In the genomic region with DNA sequence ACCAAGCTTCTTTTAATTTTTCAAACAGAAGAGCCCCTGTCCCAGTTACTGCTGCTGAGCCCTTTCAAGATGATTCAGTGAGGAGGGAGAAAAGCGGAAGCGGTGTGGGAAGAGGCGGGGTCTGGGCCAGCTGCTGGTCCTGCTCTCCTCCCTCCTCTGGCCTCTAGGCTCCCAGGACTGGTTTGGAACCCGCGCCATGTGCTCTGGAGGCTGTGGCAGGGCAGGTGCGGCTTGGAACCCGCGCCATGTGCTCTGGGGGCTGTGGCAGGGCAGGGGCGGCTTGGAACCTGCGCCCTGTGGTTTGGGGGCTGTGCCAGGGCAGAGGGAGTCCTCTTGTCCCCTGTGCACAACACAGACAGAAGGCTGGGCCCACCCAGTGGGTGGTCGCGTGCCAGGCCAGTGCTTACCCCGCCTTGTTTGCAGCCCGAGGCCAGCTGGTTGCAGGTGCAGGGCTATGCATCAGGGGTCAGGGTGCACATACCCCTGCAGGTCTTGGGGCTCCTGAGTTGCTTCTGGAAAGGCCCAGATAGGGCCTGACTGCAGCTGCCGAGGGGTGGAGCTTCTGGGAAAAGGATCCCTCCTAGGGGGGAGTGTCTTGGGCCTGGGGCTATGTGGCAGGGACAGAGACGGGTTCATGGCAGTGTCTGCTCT, we compare ENCODE assay signal across 1 cellular context.
TF ChIP-seq lines count a peak whose summit lies in the region.

No MANE protein-coding gene starts in this region.

TF ChIP-seq in K562, 482 proteins besides CTCF, POLR2A, EP300 and RAD21 (continued from another document):
- TF ChIP-seq, protein P1, sequence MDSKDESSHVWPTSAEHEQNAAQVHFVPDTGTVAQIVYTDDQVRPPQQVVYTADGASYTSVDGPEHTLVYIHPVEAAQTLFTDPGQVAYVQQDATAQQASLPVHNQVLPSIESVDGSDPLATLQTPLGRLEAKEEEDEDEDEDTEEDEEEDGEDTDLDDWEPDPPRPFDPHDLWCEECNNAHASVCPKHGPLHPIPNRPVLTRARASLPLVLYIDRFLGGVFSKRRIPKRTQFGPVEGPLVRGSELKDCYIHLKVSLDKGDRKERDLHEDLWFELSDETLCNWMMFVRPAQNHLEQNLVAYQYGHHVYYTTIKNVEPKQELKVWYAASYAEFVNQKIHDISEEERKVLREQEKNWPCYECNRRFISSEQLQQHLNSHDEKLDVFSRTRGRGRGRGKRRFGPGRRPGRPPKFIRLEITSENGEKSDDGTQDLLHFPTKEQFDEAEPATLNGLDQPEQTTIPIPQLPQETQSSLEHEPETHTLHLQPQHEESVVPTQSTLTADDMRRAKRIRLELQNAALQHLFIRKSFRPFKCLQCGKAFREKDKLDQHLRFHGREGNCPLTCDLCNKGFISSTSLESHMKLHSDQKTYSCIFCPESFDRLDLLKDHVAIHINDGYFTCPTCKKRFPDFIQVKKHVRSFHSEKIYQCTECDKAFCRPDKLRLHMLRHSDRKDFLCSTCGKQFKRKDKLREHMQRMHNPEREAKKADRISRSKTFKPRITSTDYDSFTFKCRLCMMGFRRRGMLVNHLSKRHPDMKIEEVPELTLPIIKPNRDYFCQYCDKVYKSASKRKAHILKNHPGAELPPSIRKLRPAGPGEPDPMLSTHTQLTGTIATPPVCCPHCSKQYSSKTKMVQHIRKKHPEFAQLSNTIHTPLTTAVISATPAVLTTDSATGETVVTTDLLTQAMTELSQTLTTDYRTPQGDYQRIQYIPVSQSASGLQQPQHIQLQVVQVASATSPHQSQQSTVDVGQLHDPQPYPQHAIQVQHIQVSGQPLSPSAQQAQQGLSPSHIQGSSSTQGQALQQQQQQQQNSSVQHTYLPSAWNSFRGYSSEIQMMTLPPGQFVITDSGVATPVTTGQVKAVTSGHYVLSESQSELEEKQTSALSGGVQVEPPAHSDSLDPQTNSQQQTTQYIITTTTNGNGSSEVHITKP (IDR thresholded peaks at IDR 0.05; ENCODE audit: partially characterized antibody) = peak; percentile 85
- TF ChIP-seq FOXP1 (CRISPR knock-in tag; IDR thresholded peaks at IDR 0.05) = no peak
- TF ChIP-seq GABPA (tag; conservative IDR thresholded peaks at IDR 0.05; ENCODE audit: low read depth) = 0 out of 2 replicates have a peak, but pooled peaks have one; percentile 24
- TF ChIP-seq MAFF (IDR thresholded peaks at IDR 0.05; ENCODE audit: low read length) = no peak
- peak; percentile 27 for TF ChIP-seq MEIS2 (IDR thresholded peaks at IDR 0.05; ENCODE audit: partially characterized antibody)
- TF ChIP-seq SP1 (CRISPR knock-in tag; IDR thresholded peaks at IDR 0.05) = 0 out of 2 replicates have a peak, but pooled peaks have one; percentile 29
- TF ChIP-seq, protein P2, sequence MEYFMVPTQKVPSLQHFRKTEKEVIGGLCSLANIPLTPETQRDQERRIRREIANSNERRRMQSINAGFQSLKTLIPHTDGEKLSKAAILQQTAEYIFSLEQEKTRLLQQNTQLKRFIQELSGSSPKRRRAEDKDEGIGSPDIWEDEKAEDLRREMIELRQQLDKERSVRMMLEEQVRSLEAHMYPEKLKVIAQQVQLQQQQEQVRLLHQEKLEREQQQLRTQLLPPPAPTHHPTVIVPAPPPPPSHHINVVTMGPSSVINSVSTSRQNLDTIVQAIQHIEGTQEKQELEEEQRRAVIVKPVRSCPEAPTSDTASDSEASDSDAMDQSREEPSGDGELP (CRISPR knock-in tag; IDR thresholded peaks at IDR 0.05; ENCODE audit: borderline replicate concordance) = peak; percentile 87
- TF ChIP-seq ZBTB17 (CRISPR knock-in tag; IDR thresholded peaks at IDR 0.05) = no peak
- no peak for TF ChIP-seq BRD9 (IDR thresholded peaks at IDR 0.05; ENCODE audit: low read depth, partially characterized antibody)
- TF ChIP-seq, protein P3, sequence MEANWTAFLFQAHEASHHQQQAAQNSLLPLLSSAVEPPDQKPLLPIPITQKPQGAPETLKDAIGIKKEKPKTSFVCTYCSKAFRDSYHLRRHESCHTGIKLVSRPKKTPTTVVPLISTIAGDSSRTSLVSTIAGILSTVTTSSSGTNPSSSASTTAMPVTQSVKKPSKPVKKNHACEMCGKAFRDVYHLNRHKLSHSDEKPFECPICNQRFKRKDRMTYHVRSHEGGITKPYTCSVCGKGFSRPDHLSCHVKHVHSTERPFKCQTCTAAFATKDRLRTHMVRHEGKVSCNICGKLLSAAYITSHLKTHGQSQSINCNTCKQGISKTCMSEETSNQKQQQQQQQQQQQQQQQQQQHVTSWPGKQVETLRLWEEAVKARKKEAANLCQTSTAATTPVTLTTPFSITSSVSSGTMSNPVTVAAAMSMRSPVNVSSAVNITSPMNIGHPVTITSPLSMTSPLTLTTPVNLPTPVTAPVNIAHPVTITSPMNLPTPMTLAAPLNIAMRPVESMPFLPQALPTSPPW (CRISPR knock-in tag; IDR thresholded peaks at IDR 0.05) = peak; percentile 23
- TF ChIP-seq STAT5B (CRISPR knock-in tag; IDR thresholded peaks at IDR 0.05) = no peak
- TF ChIP-seq THRAP3 (IDR thresholded peaks at IDR 0.05; ENCODE audit: borderline replicate concordance) = no peak
- TF ChIP-seq, protein P4, sequence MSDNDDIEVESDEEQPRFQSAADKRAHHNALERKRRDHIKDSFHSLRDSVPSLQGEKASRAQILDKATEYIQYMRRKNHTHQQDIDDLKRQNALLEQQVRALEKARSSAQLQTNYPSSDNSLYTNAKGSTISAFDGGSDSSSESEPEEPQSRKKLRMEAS (CRISPR knock-in tag; IDR thresholded peaks at IDR 0.05) = peak; percentile 87
- peak; percentile 26; the same call in 1 of the 2 replicates for TF ChIP-seq MYC (IDR thresholded peaks at IDR 0.05; ENCODE audit: low read depth, low read length)
- no peak for TF ChIP-seq MYC (CRISPR knock-in tag; IDR thresholded peaks at IDR 0.05; ENCODE audit: borderline replicate concordance, low read depth)
